In the genomic region with DNA sequence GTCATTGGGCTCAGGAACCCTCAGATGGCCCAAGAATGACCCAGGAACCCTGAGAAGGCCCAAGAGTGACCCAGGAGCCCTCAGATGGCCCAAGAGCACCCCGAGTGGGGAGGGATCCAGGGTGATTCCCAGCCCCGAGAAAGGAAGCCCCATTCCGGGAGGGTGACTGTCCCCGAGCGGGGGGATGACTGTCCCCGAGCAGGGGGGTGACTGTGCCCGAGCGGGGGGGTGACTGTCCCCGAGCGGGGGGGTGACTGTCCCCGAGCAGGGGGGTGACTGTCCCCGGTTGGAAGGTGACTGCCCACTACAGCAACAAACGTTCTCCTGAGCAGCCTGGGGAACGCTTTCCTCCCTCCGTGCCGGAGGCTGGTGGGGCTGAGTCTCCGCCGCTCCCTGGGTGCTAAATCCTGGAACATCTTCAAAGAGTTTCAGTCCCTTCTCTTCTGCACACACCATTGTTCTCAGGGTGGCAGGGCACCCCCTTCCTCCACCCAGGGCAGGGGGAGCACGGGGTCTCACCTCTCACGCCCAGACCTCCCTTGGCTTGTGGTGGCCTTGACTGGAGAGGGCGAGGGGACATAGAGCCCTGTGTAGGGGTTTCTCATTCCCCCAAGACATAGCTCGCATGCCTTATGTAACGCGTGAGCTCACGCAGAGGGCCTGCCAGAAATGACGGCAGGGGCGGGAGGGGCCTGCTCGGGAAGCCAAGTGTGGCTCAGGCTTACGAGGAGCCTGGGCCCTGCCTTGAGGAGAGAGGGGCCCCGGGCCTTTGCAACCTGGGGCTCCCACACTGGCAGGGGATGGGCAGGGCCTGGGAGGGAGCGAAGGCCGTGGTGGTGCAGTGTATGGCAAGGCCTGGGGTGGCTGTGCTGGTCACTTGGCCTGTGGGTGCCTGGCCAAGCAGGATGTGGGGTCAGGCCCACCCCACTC, we compare ENCODE assay signal across 8 cellular contexts. TPM values are rescaled to one million over a fixed set of nuclear protein-coding genes. Genes with fewer than 3 reads are reported as not detected.
DNase-seq lines count a peak whose midpoint lies in the region; ATAC-seq, FAIRE-seq and TF ChIP-seq lines count a peak whose summit lies in the region.

No MANE protein-coding gene starts in this region.

- H3K23ac ChIP-seq in H1 (ENCODE audit: insufficient read length), result no peak overlapping the region

- no peaks in the 10 kb centered on the region for H3K79me1 ChIP-seq in H1 (ENCODE audit: low read depth, low read length)

- 0 out of 2 replicates have a peak overlapping the region, but pooled peaks have one; percentile 97 for H2BK15ac ChIP-seq in H1 (ENCODE audit: low read length)

- no peak for TF ChIP-seq EP300 in H1 (IDR thresholded peaks at IDR 0.05; ENCODE audit: borderline replicate concordance in 1 of 2, low read depth in 2 of 2, low read length in 2 of 2)

- H3K23me2 ChIP-seq in H1 (ENCODE audit: low read depth, low read length), result peaks cover 3% of the 10 kb centered on the region; the same call in 1 of the 2 replicates

- CTCF ChIA-PET in H1 (lab: Charles Lee; ENCODE audit: partially characterized antibody), result interaction anchor here (0.7 to 1.0 kb wide), 2 partner anchors 168 to 171 kb away, joined by 3 to 5 read pairs; no protein-coding TSS in a partner anchor

- H2BK5ac ChIP-seq in H1 (ENCODE audit: low read depth, low read length), result peak overlapping the region; percentile 93; the same call in 1 of the 2 replicates

- H3K9ac ChIP-seq in HUES64 (ENCODE audit: low read depth, low read length) (peak overlapping the region; percentile 86; the same call in 1 of the 2 replicates), H1 (replicated peaks in 1 of 4; ENCODE audit: extremely low read depth in 1 of 4, low read depth in 3 of 4, low read length in 3 of 4) (0 out of 7 replicates have a peak overlapping the region, but pooled peaks of 1 of the 4 experiments have one; percentile 75)

- H2BK12ac ChIP-seq in H1 (ENCODE audit: low read depth, low read length), result peak overlapping the region; percentile 90

- H3K27ac ChIP-seq in HUES64 (ENCODE audit: low read depth, low read length) (no peak overlapping the region; the same call in 1 of the 2 replicates), H1 (ENCODE audit: low read depth, low read length) (peak overlapping the region; percentile 82; the same call in 1 of the 2 replicates)

- 79% methylated on average over 32 of the region's 32 CpGs for whole genome bisulfite sequencing in HUES64
- WGBS in H1 (ENCODE audit: extremely low coverage in 1 of 2, insufficient coverage in 1 of 2, insufficient read length in 1 of 2, insufficient replicate concordance in 2 of 2, low coverage in 1 of 2, low lambda C conversion rate in 2 of 2, missing lambda C conversion rate in 1 of 2), 2 experiments, result 87% methylated on average over 24 of the region's 32 CpGs; no CpG with 5 or more reads in 1 of the 2 experiments

- no peaks in the 10 kb centered on the region for H4K20me1 ChIP-seq in H1 (replicated peaks in 1 of 2; ENCODE audit: control insufficient read depth in 1 of 2, insufficient read depth in 2 of 2, low read length in 2 of 2)

- H3K36me3 ChIP-seq in HUES64 (ENCODE audit: insufficient read depth, low read length), result no peaks in the 10 kb centered on the region
- H3K36me3 ChIP-seq in H1 (ENCODE audit: control insufficient read depth in 2 of 4, insufficient read depth in 4 of 4, low read length in 3 of 4), result no peaks in the 10 kb centered on the region

- no peak overlapping the region for H2AFZ ChIP-seq in H1 (ENCODE audit: low read length)

- no peaks in the 10 kb centered on the region for H3K9me3 ChIP-seq in HUES64 (ENCODE audit: insufficient read depth, low read depth, low read length)
- H3K9me3 ChIP-seq in H1 (ENCODE audit: insufficient read depth in 2 of 2, low read depth in 1 of 2, low read length in 1 of 2), result no peaks in the 10 kb centered on the region

- POLR2A ChIA-PET in H1 (lab: Charles Lee; ENCODE audit: partially characterized antibody), result interaction anchor here (1.0 to 2.0 kb wide), 5 partner anchors 9 to 109 kb away, joined by 3 to 7 read pairs (median 3); no protein-coding TSS in a partner anchor

- H3K18ac ChIP-seq in H1 (ENCODE audit: extremely low read depth, low read length), result peak overlapping the region; percentile 19

- H2AK5ac ChIP-seq in H1 (ENCODE audit: low read depth, low read length), result peak overlapping the region; percentile 70

- H3K4me3 ChIP-seq in HUES64 (ENCODE audit: low read length) (no peak overlapping the region), H1 (ENCODE audit: extremely low read depth in 1 of 4, insufficient read depth in 2 of 4, low read depth in 3 of 4, low read length in 4 of 4) (no peak overlapping the region)

- H3K56ac ChIP-seq in H1 (replicated peaks; ENCODE audit: insufficient read length, low read depth, low read length), result no peak overlapping the region

- peak overlapping the region; percentile 74 for H4K8ac ChIP-seq in H1 (ENCODE audit: extremely low read depth, insufficient read depth, low read length)

- FAIRE-seq in H1 (lab: Jason Lieb, UNC), result no peak

- no peak for TF ChIP-seq CTCF in H1 (IDR thresholded peaks at IDR 0.05; ENCODE audit: control extremely low read depth in 1 of 3, insufficient read depth in 1 of 3, low read depth in 1 of 3, low read length in 3 of 3)

- H4K5ac ChIP-seq in H1 (ENCODE audit: insufficient read length, low read depth, low read length), result no peak overlapping the region

- no peak overlapping the region for H2BK120ac ChIP-seq in H1 (replicated peaks; ENCODE audit: low read depth, low read length)

- H2BK20ac ChIP-seq in H1 (ENCODE audit: low read length), result peak overlapping the region; percentile 48; the same call in 1 of the 2 replicates

- H3K4me2 ChIP-seq in H1 (ENCODE audit: insufficient read depth in 1 of 2, low read depth in 2 of 2, low read length in 2 of 2), result peak overlapping the region; percentile 41 to 75; a peak in 2 of 4 replicates

- no peaks in the 10 kb centered on the region for H3K79me2 ChIP-seq in H1 (ENCODE audit: control insufficient read depth in 1 of 2, insufficient read depth in 2 of 2, low read length in 2 of 2)

- peaks cover 18% of the 10 kb centered on the region for H3K4me1 ChIP-seq in HUES64 (ENCODE audit: insufficient read depth, low read length)
- H3K4me1 ChIP-seq in H1 (replicated peaks in 1 of 4; ENCODE audit: control insufficient read depth in 3 of 4, insufficient read depth in 4 of 4, low read length in 3 of 4), result peaks cover 0 to 19% (median 11%) of the 10 kb centered on the region in 4 experiments; a peak in 6 of 7 replicates

- no peak for DNase-seq in H1 (ENCODE audit: low read depth in 1 of 2, low spot score in 2 of 2)
- DNase-seq in medulla oblongata (ENCODE audit: extremely low spot score), result peak; percentile 68
- DNase-seq in superior temporal gyrus (ENCODE audit: extremely low spot score), result peak; percentile 73
- no peak for DNase-seq in NCI-H2227 treated with DMSO at 0.1 percent for 48 hours (lab: John Stamatoyannopoulos, UW)
- DNase-seq in AML-193 (lab: John Stamatoyannopoulos, UW), result no peak

- H4K91ac ChIP-seq in H1 (replicated peaks; ENCODE audit: insufficient read length, low read length), result peak overlapping the region; percentile 81

- peak overlapping the region; percentile 46 for H3K4ac ChIP-seq in H1 (replicated peaks; ENCODE audit: insufficient read length, low read depth, low read length)

- TF ChIP-seq RAD21 in H1 (IDR thresholded peaks at IDR 0.05 in 1 of 2, conservative IDR thresholded peaks at IDR 0.05 in 1 of 2; ENCODE audit: low read depth in 2 of 2, low read length in 2 of 2), result no peak

- no peak for TF ChIP-seq POLR2A in H1 (IDR thresholded peaks at IDR 0.05; ENCODE audit: control extremely low read depth in 1 of 2, low read depth in 2 of 2, low read length in 2 of 2)

- no peak for ATAC-seq in GM19351 (IDR thresholded peaks at IDR 0.05; ENCODE audit: unreplicated experiment)
- no peak for ATAC-seq in HG02571 (IDR thresholded peaks at IDR 0.05; ENCODE audit: unreplicated experiment)

- no peaks in the 10 kb centered on the region for H3K27me3 ChIP-seq in HUES64 (ENCODE audit: insufficient read depth, low read length)
- H3K27me3 ChIP-seq in H1 (replicated peaks in 1 of 4; ENCODE audit: control insufficient read depth in 3 of 4, extremely low read depth in 1 of 4, insufficient read depth in 3 of 4, low read length in 3 of 4), result no peaks in the 10 kb centered on the region

- H3K14ac ChIP-seq in H1 (ENCODE audit: insufficient read length), result no peak overlapping the region

TF ChIP-seq in H1, 55 proteins besides CTCF, POLR2A, EP300 and RAD21 (continues in another document):
- TF ChIP-seq BCL11A (IDR thresholded peaks at IDR 0.05; ENCODE audit: low read depth in 2 of 2, low read length in 2 of 2) (no peak), HDAC6 (IDR thresholded peaks at IDR 0.05; ENCODE audit: low read depth, low read length) (no peak), SRF (IDR thresholded peaks at IDR 0.05; ENCODE audit: low read depth, low read length) (no peak), CBX5 (IDR thresholded peaks at IDR 0.05; ENCODE audit: low read depth, low read length) (no peak), SIX5 (IDR thresholded peaks at IDR 0.05; ENCODE audit: low read depth, low read length) (no peak), RXRA (IDR thresholded peaks at IDR 0.05; ENCODE audit: insufficient read depth, low read depth, low read length) (no peak), TCF12 (IDR thresholded peaks at IDR 0.05; ENCODE audit: low read depth, low read length) (no peak)

RNA-seq across cellular contexts. Expression of gene SKI, which starts 14.3 kb away (rescaled TPM):
- polyA plus RNA-seq in HUES64 (2013, experiment 1 of 2), result 33.1 TPM
- polyA plus RNA-seq in HUES64 (2013, experiment 2 of 2), result 32.7 TPM
- 80.2 and 87.6 TPM in 2 replicates for total RNA-seq in H1 (2021; fragmentation: NEBNext Ultra II Directional; extraction: Animal tissue kit (Norgen Biotek cat#: 25700))
- polyA plus RNA-seq in H1 (2011; rRNA removed), result 8.3 and 14.5 TPM in 2 replicates
- polyA plus RNA-seq in H1 (2011; cell fraction: cytosol; rRNA removed), result 8.6 TPM
- 19.2 TPM for polyA plus RNA-seq in H1 (2011; cell fraction: nucleus; rRNA removed)
- 24.8 to 35.9 TPM (median 32.3 TPM) in 4 replicates for polyA plus RNA-seq in H1 (2012, experiment 1 of 2)
- 36.5 TPM for polyA plus RNA-seq in H1 (2012, experiment 2 of 2)
- polyA plus RNA-seq in H1 (2013, experiment 1 of 2), result 40.2 TPM
- polyA plus RNA-seq in H1 (2013, experiment 2 of 2), result 39.7 TPM
- 6.3 and 7.3 TPM in 2 replicates for polyA minus RNA-seq in H1 (2011; rRNA and poly(A)+ RNA removed)
- 30.0 TPM for polyA minus RNA-seq in H1 (2011; cell fraction: cytosol; rRNA and poly(A)+ RNA removed)
- polyA minus RNA-seq in H1 (2011; cell fraction: nucleus; rRNA and poly(A)+ RNA removed), result 27.1 TPM

RNA-seq across cellular contexts. Expression of gene FAAP20, which starts 19.3 kb away (rescaled TPM):
- 76.8 TPM for polyA plus RNA-seq in HUES64 (2013, experiment 1 of 2)
- polyA plus RNA-seq in HUES64 (2013, experiment 2 of 2), result 80.1 TPM
- total RNA-seq in H1 (2021; fragmentation: NEBNext Ultra II Directional; extraction: Animal tissue kit (Norgen Biotek cat#: 25700)), result 99.8 and 103 TPM in 2 replicates
- polyA plus RNA-seq in H1 (2011; rRNA removed), result 58.4 and 106 TPM in 2 replicates
- 49.4 TPM for polyA plus RNA-seq in H1 (2011; cell fraction: cytosol; rRNA removed)
- 69.8 TPM for polyA plus RNA-seq in H1 (2011; cell fraction: nucleus; rRNA removed)
- 51.1 to 69.6 TPM (median 60.7 TPM) in 4 replicates for polyA plus RNA-seq in H1 (2012, experiment 1 of 2)
- polyA plus RNA-seq in H1 (2012, experiment 2 of 2), result 65.5 TPM
- polyA plus RNA-seq in H1 (2013, experiment 1 of 2), result 95.7 TPM
- 90.2 TPM for polyA plus RNA-seq in H1 (2013, experiment 2 of 2)
- polyA minus RNA-seq in H1 (2011; rRNA and poly(A)+ RNA removed), result 5.5 and 6.4 TPM in 2 replicates
- 32.8 TPM for polyA minus RNA-seq in H1 (2011; cell fraction: cytosol; rRNA and poly(A)+ RNA removed)
- polyA minus RNA-seq in H1 (2011; cell fraction: nucleus; rRNA and poly(A)+ RNA removed), result 18.1 TPM

Comparison
In these comparisons a context has a peak if more than half of its experiments do, and no peak if none do; other contexts are left out.
1. DNase-seq: peak in medulla oblongata (single experiment) and superior temporal gyrus (single experiment); none in H1 (0 of 2), NCI-H2227 treated with DMSO at 0.1 percent for 48 hours (single experiment) and AML-193 (0 of 2).